ENCODE assay signal across 8 cellular contexts in genomic region chr6:158232445-158233213, GRCh38.
DNase-seq lines count a peak whose midpoint lies in the region; ATAC-seq and TF ChIP-seq lines count a peak whose summit lies in the region.

No MANE protein-coding gene starts in this region.

- DNase-seq in C1 segment of cervical spinal cord (lab: John Stamatoyannopoulos, UW) (peak in 12 of 14 donors; percentile 22 to 75 (median 52)), RKO (ENCODE audit: low spot score) (peak; percentile 62), activated gamma-delta T cell treated with Interleukin-2 at 50 U/mL for 16 hours (peak; percentile 47), foreskin fibroblast (peak; percentile 55 to 84), nephron progenitor cell (peak; percentile 56), testis (peak; percentile 68)

- TF ChIP-seq CTCF in foreskin fibroblast (IDR thresholded peaks at IDR 0.05; ENCODE audit: low read depth, low read length) = no peak
- no peak for TF ChIP-seq CTCF in nephron progenitor cell (IDR thresholded peaks at IDR 0.05)
- TF ChIP-seq CTCF in testis (IDR thresholded peaks at IDR 0.05) = no peak

- peaks cover under 1% of the 10 kb centered on the region; the same call in 1 of the 2 replicates for H3K36me3 ChIP-seq in HUES6 (ENCODE audit: control insufficient read depth, insufficient read depth, low read length)
- no peaks in the 10 kb centered on the region for H3K36me3 ChIP-seq in testis (ENCODE audit: low read depth, missing control alignments)

- peaks cover 9% of the 10 kb centered on the region for H3K27me3 ChIP-seq in HUES6 (ENCODE audit: control insufficient read depth, insufficient read depth, low read length)
- H3K27me3 ChIP-seq in testis = no peaks in the 10 kb centered on the region

- H3K9me3 Mint-ChIP-seq in nephron progenitor cell = peaks cover 12% of the 10 kb centered on the region

- H3K4me3 ChIP-seq in HUES6 (ENCODE audit: low read depth, low read length) (peak overlapping the region; percentile 72), foreskin fibroblast (ENCODE audit: low read depth in 1 of 2, low read length in 2 of 2) (peak overlapping the region; percentile 75 to 81), testis (peak overlapping the region; percentile 85 to 89)

- no peak overlapping the region for H3K27ac ChIP-seq in HUES6 (ENCODE audit: low read depth, low read length)
- peak overlapping the region; percentile 63 to 85 for H3K27ac ChIP-seq in testis

- H3K9ac ChIP-seq in HUES6 (ENCODE audit: low read length) = peak overlapping the region; percentile 47

- no peak for TF ChIP-seq POLR2A in testis (IDR thresholded peaks at IDR 0.05)

- intact Hi-C loops in testis (cut with DNase I; ENCODE audit: low total_unique reads) = no loop called here

- H3K4me1 Mint-ChIP-seq in nephron progenitor cell = peaks cover 30% of the 10 kb centered on the region

- peaks cover 26% of the 10 kb centered on the region for H3K36me3 Mint-ChIP-seq in nephron progenitor cell (ENCODE audit: low read depth)

- no peaks in the 10 kb centered on the region for H3K27me3 Mint-ChIP-seq in nephron progenitor cell (ENCODE audit: low read depth, poor library complexity)

- H3K4me1 ChIP-seq in HUES6 (ENCODE audit: control insufficient read depth, insufficient read depth, low read length) (peaks cover 9% of the 10 kb centered on the region), testis (peaks cover 1% of the 10 kb centered on the region)

- H3K4me3 Mint-ChIP-seq in nephron progenitor cell = peak overlapping the region; percentile 95

- H3K9me3 ChIP-seq in HUES6 (ENCODE audit: control insufficient read depth, insufficient read depth, low read depth, low read length) = peaks cover 1% of the 10 kb centered on the region; the same call in 1 of the 2 replicates
- no peaks in the 10 kb centered on the region for H3K9me3 ChIP-seq in testis

- WGBS in testis, 2 donors = 0 to 1% methylated on average over 34 to 45 of the region's 59 CpGs

- ATAC-seq in GM21381 (IDR thresholded peaks at IDR 0.05; ENCODE audit: unreplicated experiment) = peak; percentile 32

- H3K27ac Mint-ChIP-seq in nephron progenitor cell = peak overlapping the region; percentile 98
